ENCODE assay signal across 15 cellular contexts in genomic region chr20:1935696-1936366, GRCh38. TPM values are rescaled to one million over a fixed set of nuclear protein-coding genes. Genes with fewer than 3 reads are reported as not detected.
DNase-seq lines count a peak whose midpoint lies in the region; ATAC-seq, FAIRE-seq and TF ChIP-seq lines count a peak whose summit lies in the region.
"Had no signal": no experiment of that assay in that cellular context is flagged by ENCODE, and none has a peak within 500 bp of the region (broad histone marks: within the 10 kb centered on the region; RNA-seq: fewer than 3 reads in every experiment).

No MANE protein-coding gene starts in this region.

- in situ Hi-C loops in GM23248 (cut with MboI): no loop called here

- peaks cover 31% of the 10 kb centered on the region for H3K4me1 ChIP-seq in GM23248 (ENCODE audit: insufficient read depth)
- peaks cover 12% of the 10 kb centered on the region for H3K4me1 ChIP-seq in astrocyte (ENCODE audit: insufficient read depth, low read length)
- H3K4me1 ChIP-seq in right atrium auricular region: peaks cover 0 to 30% of the 10 kb centered on the region in 2 donors

- H3K4me3 ChIP-seq in GM23248 (no peak overlapping the region), astrocyte (ENCODE audit: insufficient read depth, low read depth, low read length) (no peak overlapping the region), right atrium auricular region (no peak overlapping the region)

- peaks cover 13% of the 10 kb centered on the region for H3K4me1 Mint-ChIP-seq in astrocyte (ENCODE audit: low read depth, unreplicated experiment)
- H3K4me1 Mint-ChIP-seq in stimulated activated memory B cell treated with anti-CD40 and anti-IgM and Interleukin-4, amounts not matched to agents 10 μg/mL and 1 μg/mL and 100 μg/mL, for 72 hours: peaks cover 7% of the 10 kb centered on the region
- H3K4me1 Mint-ChIP-seq: activated CD4-positive, alpha-beta T cell treated with anti-CD3 and anti-CD28 coated beads for 36 hours; naive thymus-derived CD8-positive, alpha-beta T cell had no signal

- H3K36me3 ChIP-seq in GM23248 (ENCODE audit: low read depth) (0 out of 2 replicates have a peak, but pooled peaks cover 6% of the 10 kb centered on the region), astrocyte (ENCODE audit: insufficient read depth, low read length) (no peaks in the 10 kb centered on the region), right atrium auricular region (peaks cover 7% of the 10 kb centered on the region)

- no peaks in the 10 kb centered on the region for H3K9me2 ChIP-seq in GM23248 (ENCODE audit: insufficient read depth)

- WGBS in GM23248 (ENCODE audit: low coverage in 1 of 2, low lambda C conversion rate in 2 of 2, missing lambda C conversion rate in 2 of 2), 2 experiments: 68 to 72% methylated on average over 15 of the region's 15 CpGs

- DNase-seq in GM23248 (peak; percentile 20), astrocyte (ENCODE audit: low read depth) (no peak), right atrium auricular region (ENCODE audit: low spot score) (peak; percentile 73), posterior vena cava (ENCODE audit: low spot score) (peak; percentile 59), NCI-H1417 treated with DMSO at 0.1 percent for 48 hours (lab: John Stamatoyannopoulos, UW) (no peak), COLO829 (ENCODE audit: low spot score) (no peak)
- no peak for DNase-seq in stimulated activated naive CD8-positive, alpha-beta T cell treated with anti-CD3 and anti-CD28 coated beads, Interleukin-15, Interleukin-2, amounts not matched to agents 100 U/mL and 50 U/mL, for 24 hours
- DNase-seq: activated CD4-positive, alpha-beta T cell treated with anti-CD3 and anti-CD28 coated beads for 36 hours; naive thymus-derived CD8-positive, alpha-beta T cell; NCI-H510A treated with DMSO at 0.1 percent for 48 hours; stimulated activated CD4-positive, alpha-beta T cell treated with anti-CD3 and anti-CD28 coated beads, Interleukin-1b, Interleukin-23, amount 100 ng/mL, for 48 hours had no signal

- H3K9me3 ChIP-seq in GM23248 (ENCODE audit: low read depth) (no peaks in the 10 kb centered on the region), astrocyte (ENCODE audit: insufficient read depth, low read depth, low read length) (no peaks in the 10 kb centered on the region), right atrium auricular region (no peaks in the 10 kb centered on the region)

- H3K27me3 ChIP-seq in GM23248 (replicated peaks; ENCODE audit: insufficient read depth) (no peaks in the 10 kb centered on the region), astrocyte (ENCODE audit: insufficient read depth, low read length) (no peaks in the 10 kb centered on the region), right atrium auricular region (no peaks in the 10 kb centered on the region)

- intact Hi-C loops in posterior vena cava (cut with DNase I): no loop called here

- H3K36me3 Mint-ChIP-seq in astrocyte (ENCODE audit: low read depth, unreplicated experiment): peaks cover 35% of the 10 kb centered on the region
- peaks cover 79% of the 10 kb centered on the region for H3K36me3 Mint-ChIP-seq in stimulated activated memory B cell treated with anti-CD40 and anti-IgM and Interleukin-4, amounts not matched to agents 10 μg/mL and 1 μg/mL and 100 μg/mL, for 72 hours
- H3K36me3 Mint-ChIP-seq: naive thymus-derived CD8-positive, alpha-beta T cell had no signal

- no peaks in the 10 kb centered on the region for H3K27me3 Mint-ChIP-seq in astrocyte (ENCODE audit: low read depth, unreplicated experiment)
- no peaks in the 10 kb centered on the region for H3K27me3 Mint-ChIP-seq in stimulated activated memory B cell treated with anti-CD40 and anti-IgM and Interleukin-4, amounts not matched to agents 10 μg/mL and 1 μg/mL and 100 μg/mL, for 72 hours

- H3K79me2 ChIP-seq in GM23248 (ENCODE audit: insufficient read depth) (no peaks in the 10 kb centered on the region), astrocyte (ENCODE audit: insufficient read depth, low read length) (no peaks in the 10 kb centered on the region)

- H3K9me3 Mint-ChIP-seq in astrocyte (ENCODE audit: unreplicated experiment): no peaks in the 10 kb centered on the region
- H3K9me3 Mint-ChIP-seq in stimulated activated memory B cell treated with anti-CD40 and anti-IgM and Interleukin-4, amounts not matched to agents 10 μg/mL and 1 μg/mL and 100 μg/mL, for 72 hours: no peaks in the 10 kb centered on the region
- H3K9me3 Mint-ChIP-seq: naive thymus-derived CD8-positive, alpha-beta T cell had no signal

- H2AFZ ChIP-seq in GM23248 (no peak overlapping the region), astrocyte (ENCODE audit: low read depth, low read length) (no peak overlapping the region)

- H4K20me1 ChIP-seq in GM23248 (ENCODE audit: insufficient read depth) (no peaks in the 10 kb centered on the region), astrocyte (ENCODE audit: insufficient read depth, low read length) (peaks cover 4% of the 10 kb centered on the region)

- H3K4me2 ChIP-seq in GM23248 (ENCODE audit: unreplicated experiment) (peak overlapping the region; percentile 69), astrocyte (ENCODE audit: low read length) (no peak overlapping the region)

- peaks cover 50% of the 10 kb centered on the region for H3F3A ChIP-seq in GM23248 (ENCODE audit: insufficient read depth)

- H3K9ac ChIP-seq in GM23248 (peak overlapping the region; percentile 54), astrocyte (ENCODE audit: low read length) (no peak overlapping the region)

- H3K27ac Mint-ChIP-seq in astrocyte (ENCODE audit: unreplicated experiment): peak overlapping the region; percentile 72
- H3K27ac Mint-ChIP-seq in stimulated activated memory B cell treated with anti-CD40 and anti-IgM and Interleukin-4, amounts not matched to agents 10 μg/mL and 1 μg/mL and 100 μg/mL, for 72 hours: no peak overlapping the region
- H3K27ac Mint-ChIP-seq: activated CD4-positive, alpha-beta T cell treated with anti-CD3 and anti-CD28 coated beads for 36 hours had no signal

- no peak for ATAC-seq in stimulated activated memory B cell treated with anti-CD40 and anti-IgM and Interleukin-4, amounts not matched to agents 10 μg/mL and 1 μg/mL and 100 μg/mL, for 72 hours
- no peak for ATAC-seq in stimulated activated naive CD8-positive, alpha-beta T cell treated with anti-CD3 and anti-CD28 coated beads, Interleukin-15, Interleukin-2, amounts not matched to agents 100 U/mL and 50 U/mL, for 24 hours
- ATAC-seq: activated CD4-positive, alpha-beta T cell treated with anti-CD3 and anti-CD28 coated beads for 36 hours; naive thymus-derived CD8-positive, alpha-beta T cell had no signal

- peak overlapping the region; percentile 98 for H3K27ac ChIP-seq in GM23248
- no peak overlapping the region for H3K27ac ChIP-seq in astrocyte (ENCODE audit: low read depth, low read length)
- H3K27ac ChIP-seq in right atrium auricular region: peak overlapping the region; percentile 82 to 84

- TF ChIP-seq CTCF in astrocyte (IDR thresholded peaks at IDR 0.05; ENCODE audit: insufficient read depth, low read depth, low read length): no peak
- no peak for TF ChIP-seq CTCF in right atrium auricular region (IDR thresholded peaks at IDR 0.05)

- no peak overlapping the region for H3K4me3 Mint-ChIP-seq in astrocyte (ENCODE audit: unreplicated experiment)
- H3K4me3 Mint-ChIP-seq in stimulated activated memory B cell treated with anti-CD40 and anti-IgM and Interleukin-4, amounts not matched to agents 10 μg/mL and 1 μg/mL and 100 μg/mL, for 72 hours: no peak overlapping the region
- H3K4me3 Mint-ChIP-seq: activated CD4-positive, alpha-beta T cell treated with anti-CD3 and anti-CD28 coated beads for 36 hours; naive thymus-derived CD8-positive, alpha-beta T cell had no signal

- no peak for FAIRE-seq in astrocyte (lab: Jason Lieb, UNC)
- FAIRE-seq: H54 had no signal

RNA-seq across cellular contexts. Expression of gene SIRPA, which starts 40.6 kb away (rescaled TPM):
- 73.5 and 93.3 TPM in 2 replicates for total RNA-seq in GM23248 (2014; rRNA removed; shearing (Covaris generic))
- 101 and 102 TPM in 2 replicates for polyA plus RNA-seq in GM23248 (2016; fragmentation: Nextera tagmentation; extraction: Ambion mirVana)
- 35.5 and 52.4 TPM in 2 replicates for total RNA-seq in astrocyte
- 10 to 100 TPM; 32.4 to 58.5 TPM for total RNA-seq in right atrium auricular region
- total RNA-seq in posterior vena cava: 10 to 100 TPM; 39.7 to 42.1 TPM

RNA-seq across cellular contexts. Expression of gene PDYN, which starts 58.0 kb away (rescaled TPM):
- total RNA-seq in GM23248 (2014; rRNA removed; shearing (Covaris generic)): not detected in 2 replicates
- not detected in 2 replicates for polyA plus RNA-seq in GM23248 (2016; fragmentation: Nextera tagmentation; extraction: Ambion mirVana)
- total RNA-seq in astrocyte: not detected in 2 replicates
- total RNA-seq in right atrium auricular region: not detected
- not detected for total RNA-seq in posterior vena cava
- total RNA-seq: activated CD4-positive, alpha-beta T cell treated with anti-CD3 and anti-CD28 coated beads for 36 hours; LHCN-M2; naive thymus-derived CD8-positive, alpha-beta T cell had no signal
- polyA plus RNA-seq: BJ; naive thymus-derived CD8-positive, alpha-beta T cell had no signal

Comparison
In these comparisons a context has a peak if more than half of its experiments do, and no peak if none do; other contexts are left out.
1. DNase-seq: peak in GM23248 (single experiment), right atrium auricular region (single experiment) and posterior vena cava (single experiment); none in astrocyte (single experiment), NCI-H1417 treated with DMSO at 0.1 percent for 48 hours (single experiment), stimulated activated naive CD8-positive, alpha-beta T cell treated with anti-CD3 and anti-CD28 coated beads, Interleukin-15, Interleukin-2, amounts not matched to agents 100 U/mL and 50 U/mL, for 24 hours (single experiment) and COLO829 (single experiment).